ENCODE assay signal across 31 cellular contexts in the genomic region with DNA sequence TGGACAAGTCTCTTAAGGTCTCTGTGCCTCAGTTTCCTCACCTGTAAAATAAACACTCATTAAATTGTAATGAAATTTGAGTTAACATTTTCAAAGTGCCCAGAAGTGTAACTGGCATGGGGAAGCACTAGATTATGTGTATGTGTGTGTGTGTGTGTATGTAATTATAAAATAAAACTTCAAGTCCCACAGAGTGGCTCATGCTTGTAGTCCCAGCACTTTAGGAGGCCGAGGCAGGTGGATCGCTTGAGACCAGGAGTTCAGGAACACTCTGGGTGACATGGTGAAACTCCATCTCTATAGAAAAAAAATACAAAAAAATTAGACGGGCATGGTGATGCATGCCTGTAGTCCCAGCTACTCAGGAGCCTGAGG.
"Had no signal": no experiment of that assay in that cellular context is flagged by ENCODE, and none has a peak within 500 bp of the region (broad histone marks: within the 10 kb centered on the region; RNA-seq: fewer than 3 reads in every experiment).

No MANE protein-coding gene starts in this region.

- H3K4me3 Mint-ChIP-seq: activated naive CD4-positive, alpha-beta T cell treated with anti-CD3 and anti-CD28 coated beads for 36 hours; activated naive CD4-positive, alpha-beta T cell treated with anti-CD3 and anti-CD28 coated beads, Interleukin-2, amount 10 ng/mL, durations not matched to agents 7 days and 5 days; activated naive CD4-positive, alpha-beta T cell treated with anti-CD3 and anti-CD28 coated beads, Interleukin-2, amount 50 U/mL, for 24 hours; activated naive CD8-positive, alpha-beta T cell; activated naive CD8-positive, alpha-beta T cell treated with anti-CD3 and anti-CD28 coated beads for 36 hours; activated T-cell treated with anti-CD3 and anti-CD28 coated beads, Interleukin-2, amount 50 U/mL, for 24 hours; activated T-cell treated with anti-CD3 and anti-CD28 coated beads, Interleukin-2, amount 50 U/mL, for 4 hours; activated T-cell treated with anti-CD3 and anti-CD28 coated beads, Interleukin-2, amount 50 U/mL, for 72 hours; activated T-helper 1 cell treated with anti-CD3 and anti-CD28 coated beads, Interleukin-12 subunit alpha, Interleukin-12 subunit beta, Interleukin-2, Interleukin-4 antibody, amounts not matched to agents 30 ng/mL and 10 ng/mL and 1 ng/mL, durations not matched to agents 14 hours and 24 hours and 36 hours; activated T-helper 17 cell treated with anti-CD3 and anti-CD28 coated beads, Interleukin-2, amount 50 U/mL, for 72 hours; brain; central memory CD8-positive, alpha-beta T cell had no signal

- ATAC-seq: activated T-cell treated with anti-CD3 and anti-CD28 coated beads, Interleukin-2, amount 50 U/mL, for 4 hours; body of pancreas had no signal

- H3K27ac Mint-ChIP-seq: activated naive CD4-positive, alpha-beta T cell treated with anti-CD3 and anti-CD28 coated beads for 36 hours; activated naive CD4-positive, alpha-beta T cell treated with anti-CD3 and anti-CD28 coated beads, Interleukin-2, amount 10 ng/mL, durations not matched to agents 7 days and 5 days; activated naive CD4-positive, alpha-beta T cell treated with anti-CD3 and anti-CD28 coated beads, Interleukin-2, amount 50 U/mL, for 24 hours; activated naive CD8-positive, alpha-beta T cell; activated naive CD8-positive, alpha-beta T cell treated with anti-CD3 and anti-CD28 coated beads for 36 hours; activated T-cell treated with anti-CD3 and anti-CD28 coated beads, Interleukin-2, amount 50 U/mL, for 24 hours; activated T-cell treated with anti-CD3 and anti-CD28 coated beads, Interleukin-2, amount 50 U/mL, for 72 hours; activated T-helper 1 cell treated with anti-CD3 and anti-CD28 coated beads, Interleukin-12 subunit alpha, Interleukin-12 subunit beta, Interleukin-2, Interleukin-4 antibody, amounts not matched to agents 30 ng/mL and 10 ng/mL and 1 ng/mL, durations not matched to agents 14 hours and 24 hours and 36 hours; activated T-helper 17 cell treated with anti-CD3 and anti-CD28 coated beads, Interleukin-2, amount 50 U/mL, for 72 hours; activated T-helper 2 cell treated with anti-CD3 and anti-CD28 coated beads, Interferon-gamma antibody, Interleukin-2, Interleukin-4, amounts not matched to agents 10 μg/mL and 5 μg/mL and 100 μg/mL, durations not matched to agents 14 hours and 24 hours and 36 hours; brain had no signal

- H3K9me3 Mint-ChIP-seq: activated naive CD4-positive, alpha-beta T cell treated with anti-CD3 and anti-CD28 coated beads for 36 hours; activated naive CD4-positive, alpha-beta T cell treated with anti-CD3 and anti-CD28 coated beads, Interleukin-2, amount 10 ng/mL, durations not matched to agents 7 days and 5 days; activated naive CD4-positive, alpha-beta T cell treated with anti-CD3 and anti-CD28 coated beads, Interleukin-2, amount 50 U/mL, for 24 hours; activated naive CD8-positive, alpha-beta T cell treated with anti-CD3 and anti-CD28 coated beads for 36 hours; activated T-cell treated with anti-CD3 and anti-CD28 coated beads, Interleukin-2, amount 50 U/mL, for 24 hours; activated T-cell treated with anti-CD3 and anti-CD28 coated beads, Interleukin-2, amount 50 U/mL, for 4 hours; activated T-cell treated with anti-CD3 and anti-CD28 coated beads, Interleukin-2, amount 50 U/mL, for 72 hours; activated T-helper 1 cell treated with anti-CD3 and anti-CD28 coated beads, Interleukin-12 subunit alpha, Interleukin-12 subunit beta, Interleukin-2, Interleukin-4 antibody, amounts not matched to agents 30 ng/mL and 10 ng/mL and 1 ng/mL, durations not matched to agents 14 hours and 24 hours and 36 hours; activated T-helper 17 cell treated with anti-CD3 and anti-CD28 coated beads, Interleukin-2, amount 50 U/mL, for 72 hours; activated T-helper 2 cell treated with anti-CD3 and anti-CD28 coated beads, Interferon-gamma antibody, Interleukin-2, Interleukin-4, amounts not matched to agents 10 μg/mL and 5 μg/mL and 100 μg/mL, durations not matched to agents 14 hours and 24 hours and 36 hours; central memory CD8-positive, alpha-beta T cell had no signal

- H3K4me1 Mint-ChIP-seq: activated naive CD4-positive, alpha-beta T cell treated with anti-CD3 and anti-CD28 coated beads, Interleukin-2, amount 10 ng/mL, durations not matched to agents 7 days and 5 days; activated naive CD4-positive, alpha-beta T cell treated with anti-CD3 and anti-CD28 coated beads, Interleukin-2, amount 50 U/mL, for 24 hours; activated naive CD8-positive, alpha-beta T cell treated with anti-CD3 and anti-CD28 coated beads for 36 hours; activated T-helper 17 cell treated with anti-CD3 and anti-CD28 coated beads, Interleukin-2, amount 50 U/mL, for 72 hours; central memory CD8-positive, alpha-beta T cell had no signal

- H3K27me3 Mint-ChIP-seq: activated naive CD4-positive, alpha-beta T cell treated with anti-CD3 and anti-CD28 coated beads, Interleukin-2, amount 10 ng/mL, durations not matched to agents 7 days and 5 days; activated naive CD8-positive, alpha-beta T cell treated with anti-CD3 and anti-CD28 coated beads for 36 hours; activated T-cell treated with anti-CD3 and anti-CD28 coated beads, Interleukin-2, amount 50 U/mL, for 24 hours; activated T-helper 17 cell treated with anti-CD3 and anti-CD28 coated beads, Interleukin-2, amount 50 U/mL, for 72 hours; brain had no signal

- DNase-seq: activated effector memory CD4-positive, alpha-beta T cell treated with anti-CD3 and anti-CD28 coated beads, Interleukin-2, amount 50 U/mL, for 16 hours; activated effector memory CD4-positive, alpha-beta T cell treated with Interleukin-2 at 50 U/mL for 16 hours; activated gamma-delta T cell; activated gamma-delta T cell treated with Interleukin-2 at 50 U/mL for 16 hours; activated naive CD4-positive, alpha-beta T cell; activated naive CD4-positive, alpha-beta T cell treated with anti-CD3 and anti-CD28 coated beads for 36 hours; activated naive CD4-positive, alpha-beta T cell treated with anti-CD3 and anti-CD28 coated beads, Interleukin-2, amount 10 ng/mL, durations not matched to agents 7 days and 5 days; activated naive CD4-positive, alpha-beta T cell treated with Interleukin-2 at 50 U/mL for 16 hours; activated naive CD8-positive, alpha-beta T cell treated with anti-CD3 and anti-CD28 coated beads for 36 hours; activated T-cell treated with anti-CD3 and anti-CD28 coated beads for 4 hours; activated T-cell treated with anti-CD3 and anti-CD28 coated beads, Interleukin-2, amount 50 U/mL, for 1 hour; activated T-cell treated with anti-CD3 and anti-CD28 coated beads, Interleukin-2, amount 50 U/mL, for 24 hours; activated T-cell treated with anti-CD3 and anti-CD28 coated beads, Interleukin-2, amount 50 U/mL, for 4 hours; activated T-cell treated with anti-CD3 and anti-CD28 coated beads, Interleukin-2, amount 50 U/mL, for 72 hours; adrenal gland; amniotic stem cell; amygdala; anterior cingulate cortex; aorta; body of pancreas; brain microvascular endothelial cell; caudate nucleus; central memory CD4-positive, alpha-beta T cell; cerebellar nuclear complex had no signal

- H3K36me3 Mint-ChIP-seq: activated naive CD4-positive, alpha-beta T cell treated with anti-CD3 and anti-CD28 coated beads, Interleukin-2, amount 10 ng/mL, durations not matched to agents 7 days and 5 days; activated naive CD4-positive, alpha-beta T cell treated with anti-CD3 and anti-CD28 coated beads, Interleukin-2, amount 50 U/mL, for 24 hours; activated naive CD8-positive, alpha-beta T cell; activated naive CD8-positive, alpha-beta T cell treated with anti-CD3 and anti-CD28 coated beads for 36 hours; brain had no signal
